ENCODE assay signal across 9 cellular contexts in genomic region chr22:22884888-22885840, GRCh38. TPM values are rescaled to one million over a fixed set of nuclear protein-coding genes. Genes with fewer than 3 reads are reported as not detected.
A peak's percentile ranks its signal among the peaks of the same experiment; 100 is the strongest.
DNase-seq lines count a peak whose midpoint lies in the region; ATAC-seq and TF ChIP-seq lines count a peak whose summit lies in the region.
"Had no signal": no experiment of that assay in that cellular context is flagged by ENCODE, and none has a peak within 500 bp of the region (broad histone marks: within the 10 kb centered on the region; RNA-seq: fewer than 3 reads in every experiment).

No MANE protein-coding gene starts in this region.

- H3K4me1 ChIP-seq in testis, result no peaks in the 10 kb centered on the region

- no peaks in the 10 kb centered on the region for H3K27me3 ChIP-seq in testis

- H3K27ac ChIP-seq in testis, result no peak overlapping the region

- intact Hi-C loops in testis (cut with DNase I; ENCODE audit: low total_unique reads), result no loop called here

- DNase-seq in stimulated activated CD4-positive, alpha-beta T cell treated with anti-CD3 and anti-CD28 coated beads, Interleukin-12 subunit alpha, Interleukin-12 subunit beta, amount 100 ng/mL, for 48 hours (ENCODE audit: low read depth in 2 of 3, low spot score in 1 of 3), result peak in 2 of 3 donors; percentile 31 to 42
- no peak for DNase-seq in stimulated activated CD4-positive, alpha-beta T cell treated with anti-CD3 and anti-CD28 coated beads, Interleukin-4, amount 100 ng/mL, for 1 hour
- DNase-seq in activated CD8-positive, alpha-beta memory T cell treated with anti-CD3 and anti-CD28 coated beads, Interleukin-2, amount 50 U/mL, for 48 hours, result peak; percentile 70
- peak; percentile 67 for DNase-seq in type B pancreatic cell (ENCODE audit: extremely low spot score, unreplicated experiment)
- DNase-seq in testis, result no peak
- no peak for DNase-seq in GM03348 (ENCODE audit: low spot score)
- DNase-seq: BE2C had no signal

- H3K9me3 ChIP-seq in testis, result no peaks in the 10 kb centered on the region
- H3K9me3 ChIP-seq: BE2C had no signal

- no peak overlapping the region for H3K4me3 ChIP-seq in testis

- no peaks in the 10 kb centered on the region for H3K36me3 Mint-ChIP-seq in type B pancreatic cell

- no peaks in the 10 kb centered on the region for H3K36me3 ChIP-seq in testis (ENCODE audit: low read depth, missing control alignments)
- H3K36me3 ChIP-seq: BE2C had no signal

- no peak overlapping the region for H3K27ac Mint-ChIP-seq in type B pancreatic cell

- peaks cover 35% of the 10 kb centered on the region for H3K27me3 Mint-ChIP-seq in type B pancreatic cell

- no peaks in the 10 kb centered on the region for H3K9me3 Mint-ChIP-seq in type B pancreatic cell

- H3K4me1 Mint-ChIP-seq in type B pancreatic cell (ENCODE audit: unreplicated experiment), result no peaks in the 10 kb centered on the region

- H3K4me3 Mint-ChIP-seq in type B pancreatic cell, result no peak overlapping the region

- 91 to 95% methylated on average over 5 to 9 of the region's 9 CpGs for WGBS in testis, 2 donors

- no peak for TF ChIP-seq CTCF in type B pancreatic cell (conservative IDR thresholded peaks at IDR 0.05)
- no peak for TF ChIP-seq CTCF in testis (IDR thresholded peaks at IDR 0.05)

- ATAC-seq in HG03095 (IDR thresholded peaks at IDR 0.05; ENCODE audit: unreplicated experiment), result peak; percentile 51
- ATAC-seq in SK-N-SH treated with all-trans-retinoic acid at 6 μM for 48 hours, result no peak

- no peak for TF ChIP-seq POLR2A in testis (IDR thresholded peaks at IDR 0.05)

TF ChIP-seq in SK-N-SH treated with all-trans-retinoic acid at 6 μM for 48 hours, 23 proteins besides CTCF, POLR2A, EP300 and RAD21:
- TF ChIP-seq ZFP30 (CRISPR knock-in tag; IDR thresholded peaks at IDR 0.05) (no peak), SNAI2 (CRISPR knock-in tag; IDR thresholded peaks at IDR 0.05) (no peak), ZNF8 (CRISPR knock-in tag; IDR thresholded peaks at IDR 0.05) (no peak), ZC3H10 (CRISPR knock-in tag; IDR thresholded peaks at IDR 0.05) (no peak), ISL1 (CRISPR knock-in tag; IDR thresholded peaks at IDR 0.05) (no peak)
- TF ChIP-seq, protein P1, sequence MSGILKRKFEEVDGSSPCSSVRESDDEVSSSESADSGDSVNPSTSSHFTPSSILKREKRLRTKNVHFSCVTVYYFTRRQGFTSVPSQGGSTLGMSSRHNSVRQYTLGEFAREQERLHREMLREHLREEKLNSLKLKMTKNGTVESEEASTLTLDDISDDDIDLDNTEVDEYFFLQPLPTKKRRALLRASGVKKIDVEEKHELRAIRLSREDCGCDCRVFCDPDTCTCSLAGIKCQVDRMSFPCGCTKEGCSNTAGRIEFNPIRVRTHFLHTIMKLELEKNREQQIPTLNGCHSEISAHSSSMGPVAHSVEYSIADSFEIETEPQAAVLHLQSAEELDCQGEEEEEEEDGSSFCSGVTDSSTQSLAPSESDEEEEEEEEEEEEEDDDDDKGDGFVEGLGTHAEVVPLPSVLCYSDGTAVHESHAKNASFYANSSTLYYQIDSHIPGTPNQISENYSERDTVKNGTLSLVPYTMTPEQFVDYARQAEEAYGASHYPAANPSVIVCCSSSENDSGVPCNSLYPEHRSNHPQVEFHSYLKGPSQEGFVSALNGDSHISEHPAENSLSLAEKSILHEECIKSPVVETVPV (CRISPR knock-in tag; IDR thresholded peaks at IDR 0.05), result no peak
- TF ChIP-seq, protein P2, sequence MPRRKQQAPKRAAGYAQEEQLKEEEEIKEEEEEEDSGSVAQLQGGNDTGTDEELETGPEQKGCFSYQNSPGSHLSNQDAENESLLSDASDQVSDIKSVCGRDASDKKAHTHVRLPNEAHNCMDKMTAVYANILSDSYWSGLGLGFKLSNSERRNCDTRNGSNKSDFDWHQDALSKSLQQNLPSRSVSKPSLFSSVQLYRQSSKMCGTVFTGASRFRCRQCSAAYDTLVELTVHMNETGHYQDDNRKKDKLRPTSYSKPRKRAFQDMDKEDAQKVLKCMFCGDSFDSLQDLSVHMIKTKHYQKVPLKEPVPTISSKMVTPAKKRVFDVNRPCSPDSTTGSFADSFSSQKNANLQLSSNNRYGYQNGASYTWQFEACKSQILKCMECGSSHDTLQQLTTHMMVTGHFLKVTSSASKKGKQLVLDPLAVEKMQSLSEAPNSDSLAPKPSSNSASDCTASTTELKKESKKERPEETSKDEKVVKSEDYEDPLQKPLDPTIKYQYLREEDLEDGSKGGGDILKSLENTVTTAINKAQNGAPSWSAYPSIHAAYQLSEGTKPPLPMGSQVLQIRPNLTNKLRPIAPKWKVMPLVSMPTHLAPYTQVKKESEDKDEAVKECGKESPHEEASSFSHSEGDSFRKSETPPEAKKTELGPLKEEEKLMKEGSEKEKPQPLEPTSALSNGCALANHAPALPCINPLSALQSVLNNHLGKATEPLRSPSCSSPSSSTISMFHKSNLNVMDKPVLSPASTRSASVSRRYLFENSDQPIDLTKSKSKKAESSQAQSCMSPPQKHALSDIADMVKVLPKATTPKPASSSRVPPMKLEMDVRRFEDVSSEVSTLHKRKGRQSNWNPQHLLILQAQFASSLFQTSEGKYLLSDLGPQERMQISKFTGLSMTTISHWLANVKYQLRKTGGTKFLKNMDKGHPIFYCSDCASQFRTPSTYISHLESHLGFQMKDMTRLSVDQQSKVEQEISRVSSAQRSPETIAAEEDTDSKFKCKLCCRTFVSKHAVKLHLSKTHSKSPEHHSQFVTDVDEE (CRISPR knock-in tag; IDR thresholded peaks at IDR 0.05), result no peak

RNA-seq across cellular contexts. Expression of gene IGLL5, which starts 2.5 kb away (rescaled TPM):
- total RNA-seq in type B pancreatic cell (ENCODE audit: low replicate concordance) (not detected in 2 replicates), testis (1 to 10 TPM in 1 of 2 donors, under 1 TPM in 1; 0.94 to 1.4 TPM)
- polyA plus RNA-seq in testis (ENCODE audit: insufficient read depth, low read depth, low replicate concordance), result 9.8 TPM

Comparison
In these comparisons a context has a peak if more than half of its experiments do, and no peak if none do; other contexts are left out.
1. DNase-seq: peak in stimulated activated CD4-positive, alpha-beta T cell treated with anti-CD3 and anti-CD28 coated beads, Interleukin-12 subunit alpha, Interleukin-12 subunit beta, amount 100 ng/mL, for 48 hours (2 of 3), activated CD8-positive, alpha-beta memory T cell treated with anti-CD3 and anti-CD28 coated beads, Interleukin-2, amount 50 U/mL, for 48 hours (single experiment) and type B pancreatic cell (single experiment); none in stimulated activated CD4-positive, alpha-beta T cell treated with anti-CD3 and anti-CD28 coated beads, Interleukin-4, amount 100 ng/mL, for 1 hour (single experiment), testis (single experiment) and GM03348 (single experiment).